In genomic region chr4:26609398-26609797, GRCh38 we compare ENCODE assay signal across 21 cellular contexts.
"Had no signal": no experiment of that assay in that cellular context is flagged by ENCODE, and none has a peak within 500 bp of the region (broad histone marks: within the 10 kb centered on the region; RNA-seq: fewer than 3 reads in every experiment).

No MANE protein-coding gene starts in this region.

- DNase-seq: activated CD4-positive, alpha-beta T cell treated with anti-CD3 and anti-CD28 coated beads for 4 hours; activated CD8-positive, alpha-beta memory T cell treated with anti-CD3 and anti-CD28 coated beads, Interleukin-2, amount 50 U/mL, for 48 hours; activated CD8-positive, alpha-beta T cell treated with anti-CD3 and anti-CD28 coated beads, Interleukin-2, amount 10 ng/mL, durations not matched to agents 7 days and 5 days; activated naive CD4-positive, alpha-beta T cell treated with Interleukin-2 at 50 U/mL for 16 hours; activated naive CD8-positive, alpha-beta T cell treated with anti-CD3 and anti-CD28 coated beads, Interleukin-2, amount 50 U/mL, for 24 hours; effector CD4-positive, alpha-beta T cell; heart left ventricle; mammary epithelial cell; nephron progenitor cell; psoas muscle; right lobe of liver; stimulated activated naive CD4-positive, alpha-beta T cell treated with Interleukin-2 at 50 U/mL for 16 hours; T-helper 9 cell; upper lobe of left lung had no signal

- ATAC-seq: activated CD8-positive, alpha-beta T cell treated with anti-CD3 and anti-CD28 coated beads, Interleukin-2, amount 10 ng/mL, durations not matched to agents 7 days and 5 days; activated naive CD8-positive, alpha-beta T cell treated with anti-CD3 and anti-CD28 coated beads, Interleukin-2, amount 50 U/mL, for 24 hours; heart left ventricle; left lobe of liver; psoas muscle; right lobe of liver had no signal

- H3K9me3 Mint-ChIP-seq: activated naive CD8-positive, alpha-beta T cell treated with anti-CD3 and anti-CD28 coated beads, Interleukin-2, amount 50 U/mL, for 24 hours had no signal

- H3K27me3 ChIP-seq: ascending aorta, cardiac muscle cell, heart left ventricle, right lobe of liver, upper lobe of left lung had no signal

- H3K36me3 ChIP-seq: ascending aorta, cardiac muscle cell, right lobe of liver, upper lobe of left lung had no signal

- H3K9me3 ChIP-seq: ascending aorta, psoas muscle, right lobe of liver, upper lobe of left lung had no signal

- H3K27me3 Mint-ChIP-seq: activated naive CD8-positive, alpha-beta T cell treated with anti-CD3 and anti-CD28 coated beads, Interleukin-2, amount 50 U/mL, for 24 hours had no signal

- H3K4me1 Mint-ChIP-seq: nephron progenitor cell had no signal

- H3K4me3 ChIP-seq: ascending aorta, cardiac muscle cell, heart left ventricle, psoas muscle, right lobe of liver, upper lobe of left lung had no signal

- H3K4me1 ChIP-seq: ascending aorta, right lobe of liver had no signal

- H3K27ac Mint-ChIP-seq: activated CD8-positive, alpha-beta T cell treated with anti-CD3 and anti-CD28 coated beads, Interleukin-2, amount 10 ng/mL, durations not matched to agents 7 days and 5 days; activated naive CD8-positive, alpha-beta T cell treated with anti-CD3 and anti-CD28 coated beads, Interleukin-2, amount 50 U/mL, for 24 hours; nephron progenitor cell had no signal

- H3K4me3 Mint-ChIP-seq: activated CD8-positive, alpha-beta T cell treated with anti-CD3 and anti-CD28 coated beads, Interleukin-2, amount 10 ng/mL, durations not matched to agents 7 days and 5 days; activated naive CD8-positive, alpha-beta T cell treated with anti-CD3 and anti-CD28 coated beads, Interleukin-2, amount 50 U/mL, for 24 hours; nephron progenitor cell had no signal

- H3K27ac ChIP-seq: ascending aorta, cardiac muscle cell, heart left ventricle, psoas muscle, right lobe of liver, upper lobe of left lung, VCaP had no signal

- FAIRE-seq: colon, frontal cortex, islet of Langerhans had no signal
